Comparison of ENCODE assay signal across 25 cellular contexts in the genomic region with DNA sequence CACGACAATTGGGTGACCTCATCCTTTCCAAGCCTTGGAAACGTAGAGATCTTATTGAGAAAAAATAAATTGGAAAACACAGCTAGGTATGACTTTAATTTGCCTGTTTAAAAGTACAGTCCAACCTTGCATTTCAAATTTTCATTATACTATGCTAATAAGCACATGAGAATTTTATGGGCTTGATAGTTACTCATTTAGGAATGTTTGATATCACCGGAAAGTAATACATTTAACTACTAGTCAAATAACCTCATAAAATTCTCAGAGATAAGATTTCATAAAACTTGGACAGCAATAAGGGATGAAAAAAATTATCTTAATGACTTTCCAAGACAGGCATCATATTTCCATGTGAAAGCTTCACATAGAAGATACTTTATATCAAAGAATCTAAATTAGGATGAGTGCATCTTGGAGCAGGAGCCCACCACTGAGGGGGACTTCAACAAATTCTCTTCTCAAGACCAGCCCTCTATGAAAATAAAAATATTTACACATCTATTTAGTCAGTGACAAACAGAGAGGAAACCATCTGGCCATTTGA.
"Had no signal": no experiment of that assay in that cellular context is flagged by ENCODE, and none has a peak within 500 bp of the region (broad histone marks: within the 10 kb centered on the region; RNA-seq: fewer than 3 reads in every experiment).

No MANE protein-coding gene starts in this region.

- H3K27me3 Mint-ChIP-seq: activated CD4-positive, alpha-beta memory T cell treated with anti-CD3 and anti-CD28 coated beads, Interleukin-2, amount 10 ng/mL, durations not matched to agents 7 days and 5 days; activated CD4-positive, alpha-beta T cell treated with anti-CD3 and anti-CD28 coated beads for 36 hours; activated naive CD4-positive, alpha-beta T cell treated with anti-CD3 and anti-CD28 coated beads, Interleukin-2, amount 10 ng/mL, durations not matched to agents 7 days and 5 days; activated naive CD8-positive, alpha-beta T cell treated with anti-CD3 and anti-CD28 coated beads, Interleukin-2, amount 10 ng/mL, durations not matched to agents 7 days and 5 days; central memory CD8-positive, alpha-beta T cell had no signal

- H3K9me3 Mint-ChIP-seq: activated CD4-positive, alpha-beta memory T cell treated with anti-CD3 and anti-CD28 coated beads, Interleukin-2, amount 10 ng/mL, durations not matched to agents 7 days and 5 days; activated naive CD4-positive, alpha-beta T cell treated with anti-CD3 and anti-CD28 coated beads, Interleukin-2, amount 10 ng/mL, durations not matched to agents 7 days and 5 days had no signal

- H3K4me3 Mint-ChIP-seq: activated CD4-positive, alpha-beta memory T cell treated with anti-CD3 and anti-CD28 coated beads, Interleukin-2, amount 10 ng/mL, durations not matched to agents 7 days and 5 days; activated CD4-positive, alpha-beta T cell treated with anti-CD3 and anti-CD28 coated beads for 36 hours; activated naive CD4-positive, alpha-beta T cell treated with anti-CD3 and anti-CD28 coated beads, Interleukin-2, amount 10 ng/mL, durations not matched to agents 7 days and 5 days; activated naive CD8-positive, alpha-beta T cell treated with anti-CD3 and anti-CD28 coated beads, Interleukin-2, amount 10 ng/mL, durations not matched to agents 7 days and 5 days; activated T-cell treated with anti-CD3 and anti-CD28 coated beads, Interleukin-2, amount 50 U/mL, for 72 hours; central memory CD8-positive, alpha-beta T cell had no signal

- H3K4me1 ChIP-seq: adrenal gland, ascending aorta, body of pancreas, SJCRH30 had no signal

- H3K27ac ChIP-seq: adrenal gland, ascending aorta, body of pancreas, Peyer's patch, RWPE1, SJCRH30, VCaP had no signal

- H3K9me2 ChIP-seq: SK-N-SH had no signal

- H3K4me3 ChIP-seq: adrenal gland, ascending aorta, body of pancreas, Peyer's patch, SJCRH30 had no signal

- ATAC-seq: activated CD4-positive, alpha-beta T cell treated with anti-CD3 and anti-CD28 coated beads for 36 hours; activated T-cell treated with anti-CD3 and anti-CD28 coated beads, Interleukin-2, amount 50 U/mL, for 72 hours; body of pancreas had no signal

- H3K4me1 Mint-ChIP-seq: activated CD4-positive, alpha-beta memory T cell treated with anti-CD3 and anti-CD28 coated beads, Interleukin-2, amount 10 ng/mL, durations not matched to agents 7 days and 5 days; activated CD4-positive, alpha-beta T cell treated with anti-CD3 and anti-CD28 coated beads for 36 hours; activated naive CD4-positive, alpha-beta T cell treated with anti-CD3 and anti-CD28 coated beads, Interleukin-2, amount 10 ng/mL, durations not matched to agents 7 days and 5 days; activated naive CD8-positive, alpha-beta T cell treated with anti-CD3 and anti-CD28 coated beads, Interleukin-2, amount 10 ng/mL, durations not matched to agents 7 days and 5 days; central memory CD8-positive, alpha-beta T cell had no signal

- H3K36me3 ChIP-seq: adrenal gland, ascending aorta, Peyer's patch, SJCRH30 had no signal

- H3K9ac ChIP-seq: SK-N-SH had no signal

- H3K36me3 Mint-ChIP-seq: activated naive CD4-positive, alpha-beta T cell treated with anti-CD3 and anti-CD28 coated beads, Interleukin-2, amount 10 ng/mL, durations not matched to agents 7 days and 5 days; activated naive CD8-positive, alpha-beta T cell treated with anti-CD3 and anti-CD28 coated beads, Interleukin-2, amount 10 ng/mL, durations not matched to agents 7 days and 5 days had no signal

- H3K4me2 ChIP-seq: SK-N-SH had no signal

- H3K9me3 ChIP-seq: adrenal gland, ascending aorta, body of pancreas, Peyer's patch, SJCRH30, SK-N-SH had no signal

- H3K27me3 ChIP-seq: adrenal gland, ascending aorta, body of pancreas, Peyer's patch, SJCRH30 had no signal

- DNase-seq: activated CD4-positive, alpha-beta memory T cell treated with anti-CD3 and anti-CD28 coated beads, Interleukin-2, amount 10 ng/mL, durations not matched to agents 7 days and 5 days; activated CD4-positive, alpha-beta T cell treated with anti-CD3 and anti-CD28 coated beads for 36 hours; activated CD4-positive, alpha-beta T cell treated with anti-CD3 and anti-CD28 coated beads, Interleukin-2, amount 50 U/mL, for 1 hour; activated gamma-delta T cell treated with Interleukin-2 at 50 U/mL for 16 hours; activated naive CD4-positive, alpha-beta T cell treated with anti-CD3 and anti-CD28 coated beads, Interleukin-2, amount 10 ng/mL, durations not matched to agents 7 days and 5 days; activated naive CD8-positive, alpha-beta T cell treated with anti-CD3 and anti-CD28 coated beads, Interleukin-2, amount 10 ng/mL, durations not matched to agents 7 days and 5 days; activated T-cell treated with anti-CD3 and anti-CD28 coated beads, Interleukin-2, amount 50 U/mL, for 72 hours; adrenal gland; body of pancreas; MM.1S; NCI-H1105; NCI-H1694 treated with DMSO at 0.1 percent for 48 hours; NCI-H2029 treated with DMSO at 0.1 percent for 48 hours; NCI-H446; NK-92 treated with Interleukin-12 subunit alpha and Interleukin-12 subunit beta, amount 100 ng/mL, for 24 hours; Peyer's patch; Right ventricle myocardium superior; SJCRH30; SK-N-SH; T-helper 1 cell had no signal

- H3K27ac Mint-ChIP-seq: activated CD4-positive, alpha-beta memory T cell treated with anti-CD3 and anti-CD28 coated beads, Interleukin-2, amount 10 ng/mL, durations not matched to agents 7 days and 5 days; activated CD4-positive, alpha-beta T cell treated with anti-CD3 and anti-CD28 coated beads for 36 hours; activated naive CD4-positive, alpha-beta T cell treated with anti-CD3 and anti-CD28 coated beads, Interleukin-2, amount 10 ng/mL, durations not matched to agents 7 days and 5 days; activated naive CD8-positive, alpha-beta T cell treated with anti-CD3 and anti-CD28 coated beads, Interleukin-2, amount 10 ng/mL, durations not matched to agents 7 days and 5 days; activated T-cell treated with anti-CD3 and anti-CD28 coated beads, Interleukin-2, amount 50 U/mL, for 72 hours; activated T-helper 2 cell treated with anti-CD3 and anti-CD28 coated beads, Interferon-gamma antibody, Interleukin-2, Interleukin-4, amounts not matched to agents 10 μg/mL and 5 μg/mL and 100 μg/mL, durations not matched to agents 14 hours and 24 hours and 36 hours had no signal
